ENCODE assay signal across 29 cellular contexts in genomic region chr1:193939585-193939984, GRCh38.
"Had no signal": no experiment of that assay in that cellular context is flagged by ENCODE, and none has a peak within 500 bp of the region (broad histone marks: within the 10 kb centered on the region; RNA-seq: fewer than 3 reads in every experiment).

No MANE protein-coding gene starts in this region.

- H3K4me3 ChIP-seq: stomach, suprapubic skin, testis, thoracic aorta, thyroid gland, tibial artery, tibial nerve, transverse colon, upper lobe of left lung, upper lobe of right lung, uterus, vagina had no signal

- H3K4me1 ChIP-seq: stomach, suprapubic skin, testis, thyroid gland, tibial artery, tibial nerve, transverse colon, upper lobe of left lung, upper lobe of right lung, uterus, vagina had no signal

- ATAC-seq: stimulated activated naive B cell treated with anti-CD40 and anti-IgM and Interleukin-4, amounts not matched to agents 10 μg/mL and 1 μg/mL and 100 μg/mL, for 72 hours; stimulated activated naive CD8-positive, alpha-beta T cell treated with anti-CD3 and anti-CD28 coated beads, Interleukin-15, amount 100 ng/mL, for 72 hours; stimulated activated naive CD8-positive, alpha-beta T cell treated with anti-CD3 and anti-CD28 coated beads, Interleukin-15, Interleukin-2, amounts not matched to agents 100 U/mL and 50 U/mL, for 24 hours; upper lobe of right lung had no signal

- H3K27me3 Mint-ChIP-seq: stimulated activated memory B cell treated with anti-CD40 and anti-IgM and Interleukin-4, amounts not matched to agents 10 μg/mL and 1 μg/mL and 100 μg/mL, for 72 hours; stimulated activated naive CD8-positive, alpha-beta T cell treated with anti-CD3 and anti-CD28 coated beads, Interleukin-15, amount 100 ng/mL, for 72 hours; stimulated activated naive CD8-positive, alpha-beta T cell treated with anti-CD3 and anti-CD28 coated beads, Interleukin-15, Interleukin-2, amounts not matched to agents 100 ng/mL and 50 ng/mL, for 24 hours; type B pancreatic cell had no signal

- H3K36me3 Mint-ChIP-seq: stimulated activated effector memory CD8-positive, alpha-beta T cell treated with anti-CD3 and anti-CD28 coated beads, Interleukin-12 subunit alpha, Interleukin-12 subunit beta, amount 100 ng/mL, for 72 hours; stimulated activated memory B cell treated with anti-CD40 and anti-IgM and Interleukin-4, amounts not matched to agents 10 μg/mL and 1 μg/mL and 100 μg/mL, for 72 hours; stimulated activated naive B cell treated with anti-CD40 and anti-IgM and Interleukin-4, amounts not matched to agents 10 μg/mL and 1 μg/mL and 100 μg/mL, for 72 hours; type B pancreatic cell had no signal

- H3K36me3 ChIP-seq: stomach, suprapubic skin, thoracic aorta, thyroid gland, tibial artery, tibial nerve, transverse colon, upper lobe of left lung, upper lobe of right lung, uterus, vagina had no signal

- DNase-seq: stimulated activated CD4-positive, alpha-beta T cell treated with anti-CD3 and anti-CD28 coated beads, Interleukin-2, amount 100 ng/mL, for 48 hours; stimulated activated CD4-positive, alpha-beta T cell treated with anti-CD3 and anti-CD28 coated beads, Interleukin-4, amount 100 ng/mL, for 1 hour; stimulated activated CD4-positive, alpha-beta T cell treated with anti-CD3 and anti-CD28 coated beads, Interleukin-4, amount 100 ng/mL, for 24 hours; stimulated activated CD4-positive, alpha-beta T cell treated with anti-CD3 and anti-CD28 coated beads, Interleukin-4, amount 100 ng/mL, for 4 hours; stimulated activated CD8-positive, alpha-beta memory T cell treated with anti-CD3 and anti-CD28 coated beads, Interleukin-4, amount 100 ng/mL, for 48 hours; stimulated activated naive B cell treated with anti-CD40 and anti-IgM and Interleukin-4, amounts not matched to agents 10 μg/mL and 1 μg/mL and 100 μg/mL, for 72 hours; stimulated activated naive CD4-positive, alpha-beta T cell; stimulated activated naive CD4-positive, alpha-beta T cell treated with Interleukin-2 at 50 U/mL for 16 hours; stimulated activated naive CD8-positive, alpha-beta T cell treated with anti-CD3 and anti-CD28 coated beads, Interleukin-15, amount 100 ng/mL, for 72 hours; stimulated activated naive CD8-positive, alpha-beta T cell treated with anti-CD3 and anti-CD28 coated beads, Interleukin-15, Interleukin-2, amounts not matched to agents 100 U/mL and 50 U/mL, for 24 hours; stomach; substantia nigra; testis; thyroid gland; tibial artery; transverse colon; trophoblast cell; upper lobe of left lung; upper lobe of right lung; uterus had no signal

- H3K9me3 ChIP-seq: stomach, testis, thoracic aorta, thyroid gland, tibial artery, transverse colon, upper lobe of left lung, upper lobe of right lung, uterus, vagina had no signal

- H3K4me1 Mint-ChIP-seq: stimulated activated effector memory CD8-positive, alpha-beta T cell treated with anti-CD3 and anti-CD28 coated beads, Interleukin-12 subunit alpha, Interleukin-12 subunit beta, amount 100 ng/mL, for 72 hours; stimulated activated memory B cell treated with anti-CD40 and anti-IgM and Interleukin-4, amounts not matched to agents 10 μg/mL and 1 μg/mL and 100 μg/mL, for 72 hours; stimulated activated naive B cell treated with anti-CD40 and anti-IgM and Interleukin-4, amounts not matched to agents 10 μg/mL and 1 μg/mL and 100 μg/mL, for 72 hours; stimulated activated naive CD8-positive, alpha-beta T cell treated with anti-CD3 and anti-CD28 coated beads, Interleukin-15, amount 100 ng/mL, for 72 hours had no signal

- H3K4me3 Mint-ChIP-seq: stimulated activated effector memory CD8-positive, alpha-beta T cell treated with anti-CD3 and anti-CD28 coated beads, Interleukin-12 subunit alpha, Interleukin-12 subunit beta, amount 100 ng/mL, for 72 hours; stimulated activated memory B cell treated with anti-CD40 and anti-IgM and Interleukin-4, amounts not matched to agents 10 μg/mL and 1 μg/mL and 100 μg/mL, for 72 hours; stimulated activated naive B cell treated with anti-CD40 and anti-IgM and Interleukin-4, amounts not matched to agents 10 μg/mL and 1 μg/mL and 100 μg/mL, for 72 hours; stimulated activated naive CD8-positive, alpha-beta T cell treated with anti-CD3 and anti-CD28 coated beads, Interleukin-15, amount 100 ng/mL, for 72 hours; stimulated activated naive CD8-positive, alpha-beta T cell treated with anti-CD3 and anti-CD28 coated beads, Interleukin-15, Interleukin-2, amounts not matched to agents 100 ng/mL and 50 ng/mL, for 24 hours; type B pancreatic cell had no signal

- FAIRE-seq: urothelium cell line had no signal

- H3K27ac Mint-ChIP-seq: stimulated activated effector memory CD8-positive, alpha-beta T cell treated with anti-CD3 and anti-CD28 coated beads, Interleukin-12 subunit alpha, Interleukin-12 subunit beta, amount 100 ng/mL, for 72 hours; stimulated activated memory B cell treated with anti-CD40 and anti-IgM and Interleukin-4, amounts not matched to agents 10 μg/mL and 1 μg/mL and 100 μg/mL, for 72 hours; stimulated activated naive B cell treated with anti-CD40 and anti-IgM and Interleukin-4, amounts not matched to agents 10 μg/mL and 1 μg/mL and 100 μg/mL, for 72 hours; stimulated activated naive CD8-positive, alpha-beta T cell treated with anti-CD3 and anti-CD28 coated beads, Interleukin-15, amount 100 ng/mL, for 72 hours; stimulated activated naive CD8-positive, alpha-beta T cell treated with anti-CD3 and anti-CD28 coated beads, Interleukin-15, Interleukin-2, amounts not matched to agents 100 ng/mL and 50 ng/mL, for 24 hours; type B pancreatic cell had no signal

- H3K27ac ChIP-seq: stomach, suprapubic skin, testis, thoracic aorta, thyroid gland, tibial artery, tibial nerve, transverse colon, upper lobe of left lung, upper lobe of right lung, uterus, vagina had no signal

- H3K27me3 ChIP-seq: stomach, suprapubic skin, testis, thyroid gland, tibial artery, tibial nerve, transverse colon, upper lobe of left lung, upper lobe of right lung, uterus, vagina had no signal

- H3K9me3 Mint-ChIP-seq: stimulated activated memory B cell treated with anti-CD40 and anti-IgM and Interleukin-4, amounts not matched to agents 10 μg/mL and 1 μg/mL and 100 μg/mL, for 72 hours; type B pancreatic cell had no signal
